ENCODE assay signal across 28 cellular contexts in genomic region chr1:66751160-66751559, GRCh38. TPM values are rescaled to one million over a fixed set of nuclear protein-coding genes. Genes with fewer than 3 reads are reported as not detected.
"Had no signal": no experiment of that assay in that cellular context is flagged by ENCODE, and none has a peak within 500 bp of the region (broad histone marks: within the 10 kb centered on the region; RNA-seq: fewer than 3 reads in every experiment).

No MANE protein-coding gene starts in this region.

- H3K27me3 ChIP-seq: colonic mucosa, dorsolateral prefrontal cortex, thyroid gland had no signal

- H3K9me3 ChIP-seq: colonic mucosa, esophagus squamous epithelium, gastroesophageal sphincter, sigmoid colon, thyroid gland had no signal

- FAIRE-seq: bronchial epithelial cell had no signal

- H3K4me3 Mint-ChIP-seq: activated T-cell treated with anti-CD3 and anti-CD28 coated beads, Interleukin-2, amount 50 U/mL, for 4 hours had no signal

- H3K36me3 Mint-ChIP-seq: activated naive CD8-positive, alpha-beta T cell had no signal

- H3K36me3 ChIP-seq: colonic mucosa, esophagus squamous epithelium, gastroesophageal sphincter, sigmoid colon, thyroid gland had no signal

- H3K27ac Mint-ChIP-seq: activated naive CD8-positive, alpha-beta T cell; activated T-helper 2 cell treated with anti-CD3 and anti-CD28 coated beads, Interferon-gamma antibody, Interleukin-2, Interleukin-4, amounts not matched to agents 10 μg/mL and 5 μg/mL and 100 μg/mL, durations not matched to agents 14 hours and 24 hours and 36 hours; effector memory CD8-positive, alpha-beta T cell; nephron; T-helper 17 cell had no signal

- H3K4me3 ChIP-seq: colonic mucosa had no signal

- H3K4me1 ChIP-seq: colonic mucosa had no signal

- DNase-seq: activated CD4-positive, alpha-beta T cell treated with anti-CD3 and anti-CD28 coated beads for 4 hours; activated CD4-positive, alpha-beta T cell treated with anti-CD3 and anti-CD28 coated beads, Interleukin-2, amount 50 U/mL, for 48 hours; activated CD4-positive, CD25-positive, alpha-beta regulatory T cell; activated CD8-positive, alpha-beta memory T cell treated with anti-CD3 and anti-CD28 coated beads, Interleukin-2, amount 50 U/mL, for 48 hours; activated naive CD4-positive, alpha-beta T cell; activated T-cell treated with anti-CD3 and anti-CD28 coated beads, Interleukin-2, amount 50 U/mL, for 4 hours; amniotic stem cell; colonic mucosa; dorsolateral prefrontal cortex; effector memory CD8-positive, alpha-beta T cell; esophagus squamous epithelium; islet precursor cell; mammary epithelial cell; midbrain; occipital lobe; sigmoid colon; stimulated activated CD4-positive, alpha-beta T cell treated with anti-CD3 and anti-CD28 coated beads, Interleukin-4, amount 100 ng/mL, for 24 hours; stimulated activated naive CD8-positive, alpha-beta T cell treated with anti-CD3 and anti-CD28 coated beads, Interleukin-15, Interleukin-2, amounts not matched to agents 100 U/mL and 50 U/mL, for 24 hours; SW 1271; T-helper 17 cell; thyroid gland had no signal

- H3K27ac ChIP-seq: colonic mucosa, sigmoid colon, thyroid gland had no signal

- H3K9me3 Mint-ChIP-seq: activated T-cell treated with anti-CD3 and anti-CD28 coated beads, Interleukin-2, amount 50 U/mL, for 4 hours; activated T-helper 2 cell treated with anti-CD3 and anti-CD28 coated beads, Interferon-gamma antibody, Interleukin-2, Interleukin-4, amounts not matched to agents 10 μg/mL and 5 μg/mL and 100 μg/mL, durations not matched to agents 14 hours and 24 hours and 36 hours; effector memory CD8-positive, alpha-beta T cell; nephron had no signal

- ATAC-seq: activated T-cell treated with anti-CD3 and anti-CD28 coated beads, Interleukin-2, amount 50 U/mL, for 4 hours; effector memory CD8-positive, alpha-beta T cell; stimulated activated naive CD8-positive, alpha-beta T cell treated with anti-CD3 and anti-CD28 coated beads, Interleukin-15, Interleukin-2, amounts not matched to agents 100 U/mL and 50 U/mL, for 24 hours; T-helper 17 cell had no signal

RNA-seq across cellular contexts. Expression of gene DYNLT5, which starts 1.1 kb away (rescaled TPM):
- total RNA-seq: activated CD8-positive, alpha-beta memory T cell treated with anti-CD3 and anti-CD28 coated beads for 36 hours; activated T-cell treated with anti-CD3 and anti-CD28 coated beads, Interleukin-2, amount 50 U/mL, for 4 hours; activated T-helper 2 cell treated with anti-CD3 and anti-CD28 coated beads, Interferon-gamma antibody, Interleukin-2, Interleukin-4, amounts not matched to agents 10 μg/mL and 5 μg/mL and 100 μg/mL, durations not matched to agents 14 hours and 24 hours and 36 hours; bronchial epithelial cell; mammary epithelial cell; T-helper 17 cell had no signal
- polyA plus RNA-seq: mammary epithelial cell had no signal

RNA-seq across cellular contexts. Expression of gene INSL5, which starts 49.9 kb away (rescaled TPM):
- total RNA-seq: activated CD8-positive, alpha-beta memory T cell treated with anti-CD3 and anti-CD28 coated beads for 36 hours; activated T-cell treated with anti-CD3 and anti-CD28 coated beads, Interleukin-2, amount 50 U/mL, for 4 hours; activated T-helper 2 cell treated with anti-CD3 and anti-CD28 coated beads, Interferon-gamma antibody, Interleukin-2, Interleukin-4, amounts not matched to agents 10 μg/mL and 5 μg/mL and 100 μg/mL, durations not matched to agents 14 hours and 24 hours and 36 hours; bronchial epithelial cell; esophagus squamous epithelium; gastroesophageal sphincter; mammary epithelial cell; occipital lobe; T-helper 17 cell; thyroid gland; ureter had no signal
- polyA plus RNA-seq: mammary epithelial cell had no signal
